10 cellular contexts compared by ENCODE assay signal in the genomic region with DNA sequence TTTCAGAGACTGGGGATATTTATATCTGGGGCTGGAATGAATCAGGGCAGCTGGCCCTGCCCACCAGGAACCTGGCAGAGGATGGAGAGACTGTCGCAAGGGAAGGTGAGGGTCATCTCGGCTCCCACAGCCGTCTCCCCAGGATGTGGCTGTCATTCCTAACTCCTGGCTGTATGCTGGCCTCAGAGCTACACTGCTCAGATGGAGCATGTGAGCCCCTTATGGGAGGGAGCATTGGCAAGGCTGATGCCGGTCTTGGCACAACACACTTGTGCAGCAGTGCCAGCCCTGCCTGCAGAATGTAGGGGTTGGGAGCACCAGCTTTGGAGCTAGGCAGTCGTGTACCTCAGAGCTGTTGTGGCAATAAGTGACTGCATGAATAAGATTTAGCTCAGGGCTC. TPM values are rescaled to one million over a fixed set of nuclear protein-coding genes. Genes with fewer than 3 reads are reported as not detected.
DNase-seq lines count a peak whose midpoint lies in the region; ATAC-seq and TF ChIP-seq lines count a peak whose summit lies in the region.
"Had no signal": no experiment of that assay in that cellular context is flagged by ENCODE, and none has a peak within 500 bp of the region (broad histone marks: within the 10 kb centered on the region; RNA-seq: fewer than 3 reads in every experiment).

No MANE protein-coding gene starts in this region.

- ATAC-seq in HG02884 (IDR thresholded peaks at IDR 0.05; ENCODE audit: unreplicated experiment) (no peak), GM18873 (IDR thresholded peaks at IDR 0.05; ENCODE audit: low FRiP score, unreplicated experiment) (no peak)
- ATAC-seq: pancreas had no signal

- peaks cover 0 to 62% (median 53%) of the 10 kb centered on the region in 4 donors for H3K4me1 ChIP-seq in tibial artery

- H3K27ac ChIP-seq in dorsolateral prefrontal cortex (peak overlapping the region in 54 of 59 donors; percentile 20 to 94 (median 72)), tibial artery (peak overlapping the region; percentile 83 to 86)
- H3K27ac ChIP-seq: pancreas had no signal

- no peaks in the 10 kb centered on the region for H3K9me3 ChIP-seq in tibial artery
- H3K9me3 ChIP-seq: pancreas had no signal

- DNase-seq in NCI-H1092 (lab: John Stamatoyannopoulos, UW) (peak; percentile 26), dorsolateral prefrontal cortex (peak in 9 of 10 donors; percentile 66 to 85 (median 76)), medulla oblongata (ENCODE audit: extremely low spot score) (peak; percentile 76), tibial artery (peak; percentile 73 to 96)
- DNase-seq in activated effector memory CD4-positive, alpha-beta T cell treated with anti-CD3 and anti-CD28 coated beads, Interleukin-2, amount 50 U/mL, for 16 hours, result no peak
- DNase-seq: NCI-H1436, T-helper 2 cell had no signal

- intact Hi-C loops in dorsolateral prefrontal cortex (cut with DNase I) (loop anchor here (2.0 to 10.0 kb wide), 3 partner anchors 35 to 312 kb away; partner anchors contain the start of genes PRC1 (in 1 of the 2) and VPS33B (in 1 of the 2)), tibial artery (cut with DNase I; ENCODE audit: low total_unique reads) (loop anchor here (5.0 kb wide), 2 partner anchors 32 to 87 kb away; partner anchors contain the start of gene PRC1)

- no peak for TF ChIP-seq CTCF in dorsolateral prefrontal cortex (IDR thresholded peaks at IDR 0.05 in 54 of 56, conservative IDR thresholded peaks at IDR 0.05 in 2 of 56; ENCODE audit: low read depth in 1 of 56, partially characterized antibody in 56 of 56)
- no peak for TF ChIP-seq CTCF in tibial artery (IDR thresholded peaks at IDR 0.05)

- H3K27me3 ChIP-seq in dorsolateral prefrontal cortex, result no peaks in the 10 kb centered on the region
- H3K27me3 ChIP-seq in tibial artery, result no peaks in the 10 kb centered on the region
- H3K27me3 ChIP-seq: pancreas had no signal

- H3K4me3 ChIP-seq in dorsolateral prefrontal cortex (peak overlapping the region in 18 of 59 donors; percentile 2 to 46 (median 12)), tibial artery (peak overlapping the region in 1 of 2 donors; percentile 37)
- H3K4me3 ChIP-seq: pancreas had no signal

- peaks cover 5 to 24% (median 21%) of the 10 kb centered on the region in 3 donors for H3K36me3 ChIP-seq in tibial artery

RNA-seq across cellular contexts. Expression of gene RCCD1, which starts 5.2 kb away (rescaled TPM):
- total RNA-seq in dorsolateral prefrontal cortex, result 10 to 100 TPM; 10.6 to 28.2 (median 18.0) TPM

RNA-seq across cellular contexts. Expression of gene UNC45A, which starts 24.8 kb away (rescaled TPM):
- 10 to 100 TPM; 35.1 to 68.4 (median 47.2) TPM for total RNA-seq in dorsolateral prefrontal cortex

RNA-seq across cellular contexts. Expression of gene HDDC3, which starts 27.5 kb away (rescaled TPM):
- total RNA-seq in dorsolateral prefrontal cortex, result 10 to 100 TPM in 119 of 120 experiments, 1 to 10 TPM in 1; 8.6 to 40.8 (median 20.2) TPM

RNA-seq across cellular contexts. Expression of gene PRC1, which starts 34.4 kb away (rescaled TPM):
- total RNA-seq in dorsolateral prefrontal cortex, result 10 to 100 TPM in 94 of 120 experiments, 1 to 10 TPM in 26; 6.7 to 23.2 (median 13.5) TPM

RNA-seq across cellular contexts. Expression of gene MAN2A2, which starts 56.8 kb away (rescaled TPM):
- total RNA-seq in dorsolateral prefrontal cortex, result 100 to 1,000 TPM; 152 to 468 (median 226) TPM
